26 cellular contexts compared by ENCODE assay signal in genomic region chr9:35158501-35159280, GRCh38. TPM values are rescaled to one million over a fixed set of nuclear protein-coding genes. Genes with fewer than 3 reads are reported as not detected.
DNase-seq lines count a peak whose midpoint lies in the region; ATAC-seq and TF ChIP-seq lines count a peak whose summit lies in the region.
"Had no signal": no experiment of that assay in that cellular context is flagged by ENCODE, and none has a peak within 500 bp of the region (broad histone marks: within the 10 kb centered on the region; RNA-seq: fewer than 3 reads in every experiment).

No MANE protein-coding gene starts in this region.

- peaks cover 5% of the 10 kb centered on the region for H3K9me3 Mint-ChIP-seq in activated CD8-positive, alpha-beta T cell treated with anti-CD3 and anti-CD28 coated beads, Interleukin-2, amount 10 ng/mL, durations not matched to agents 7 days and 5 days (ENCODE audit: insufficient read depth)
- H3K9me3 Mint-ChIP-seq: activated B cell treated with CpG ODN at 0.5 μM for 24 hours; activated T-cell treated with anti-CD3 and anti-CD28 coated beads, Interleukin-2, amount 50 U/mL, for 4 hours; CD8-positive, alpha-beta memory T cell; naive B cell; T-helper 2 cell treated with Interferon-gamma antibody and Interleukin-4, amounts not matched to agents 5 μg/mL and 100 μg/mL, for 36 hours had no signal

- CTCF ChIA-PET in activated CD8-positive, alpha-beta T cell treated with anti-CD3 and anti-CD28 coated beads, Interleukin-2, amount 10 ng/mL, durations not matched to agents 7 days and 5 days (lab: Charles Lee), result no interaction called here

- no peaks in the 10 kb centered on the region for H3K27me3 ChIP-seq in GM06990 (replicated peaks; ENCODE audit: control insufficient read depth, insufficient read depth, low read length)
- H3K27me3 ChIP-seq: ascending aorta, dorsolateral prefrontal cortex, thyroid gland had no signal

- H3K27ac Mint-ChIP-seq in activated CD8-positive, alpha-beta T cell treated with anti-CD3 and anti-CD28 coated beads, Interleukin-2, amount 10 ng/mL, durations not matched to agents 7 days and 5 days, result no peak overlapping the region
- H3K27ac Mint-ChIP-seq: activated B cell treated with CpG ODN at 0.5 μM for 24 hours; T-helper 2 cell treated with Interferon-gamma antibody and Interleukin-4, amounts not matched to agents 5 μg/mL and 100 μg/mL, for 36 hours had no signal

- H3K36me3 Mint-ChIP-seq in activated CD8-positive, alpha-beta T cell treated with anti-CD3 and anti-CD28 coated beads, Interleukin-2, amount 10 ng/mL, durations not matched to agents 7 days and 5 days (ENCODE audit: low read depth), result no peaks in the 10 kb centered on the region
- H3K36me3 Mint-ChIP-seq: naive B cell had no signal

- H3K4me3 Mint-ChIP-seq in activated CD8-positive, alpha-beta T cell treated with anti-CD3 and anti-CD28 coated beads, Interleukin-2, amount 10 ng/mL, durations not matched to agents 7 days and 5 days, result no peak overlapping the region
- H3K4me3 Mint-ChIP-seq: activated B cell treated with CpG ODN at 0.5 μM for 24 hours; activated T-cell treated with anti-CD3 and anti-CD28 coated beads, Interleukin-2, amount 50 U/mL, for 4 hours; T-helper 2 cell treated with Interferon-gamma antibody and Interleukin-4, amounts not matched to agents 5 μg/mL and 100 μg/mL, for 36 hours had no signal

- no peaks in the 10 kb centered on the region for H3K36me3 ChIP-seq in GM06990 (ENCODE audit: control insufficient read depth, insufficient read depth, low read length)
- H3K36me3 ChIP-seq: ascending aorta, thyroid gland had no signal

- peak overlapping the region; percentile 19; the same call in 1 of the 2 replicates for H3K4me3 ChIP-seq in GM06990 (replicated peaks; ENCODE audit: low read depth, low read length)
- H3K4me3 ChIP-seq: ascending aorta, dorsolateral prefrontal cortex, thyroid gland had no signal

- ATAC-seq in GM19328 (IDR thresholded peaks at IDR 0.05; ENCODE audit: unreplicated experiment), result peak; percentile 39
- ATAC-seq in activated CD8-positive, alpha-beta T cell treated with anti-CD3 and anti-CD28 coated beads, Interleukin-2, amount 10 ng/mL, durations not matched to agents 7 days and 5 days, result no peak
- ATAC-seq in GM19395 (IDR thresholded peaks at IDR 0.05; ENCODE audit: unreplicated experiment), result no peak
- ATAC-seq in Right ventricle myocardium inferior, result no peak
- ATAC-seq: activated T-cell treated with anti-CD3 and anti-CD28 coated beads, Interleukin-2, amount 50 U/mL, for 4 hours; HCT116; stimulated activated naive CD8-positive, alpha-beta T cell treated with anti-CD3 and anti-CD28 coated beads, Interleukin-15, Interleukin-2, amounts not matched to agents 100 U/mL and 50 U/mL, for 24 hours had no signal

- TF ChIP-seq CTCF in GM06990 (IDR thresholded peaks at IDR 0.05; ENCODE audit: insufficient read depth, low read length, poor library complexity, severe bottlenecking), result no peak

- peaks cover 16% of the 10 kb centered on the region for H3K27me3 Mint-ChIP-seq in activated CD8-positive, alpha-beta T cell treated with anti-CD3 and anti-CD28 coated beads, Interleukin-2, amount 10 ng/mL, durations not matched to agents 7 days and 5 days (ENCODE audit: low read depth)
- H3K27me3 Mint-ChIP-seq: naive B cell had no signal

- DNase-seq in GM06990 (ENCODE audit: extremely low read depth, insufficient read length), result peak; percentile 17
- DNase-seq in KBM-7, result peak; percentile 32
- DNase-seq in activated CD8-positive, alpha-beta T cell treated with anti-CD3 and anti-CD28 coated beads, Interleukin-2, amount 10 ng/mL, durations not matched to agents 7 days and 5 days, result peak; percentile 29
- DNase-seq in SIG-M5 (lab: John Stamatoyannopoulos, UW), result no peak
- no peak for DNase-seq in Right ventricle myocardium inferior (ENCODE audit: missing footprints)
- DNase-seq: activated B cell treated with CpG ODN at 0.5 μM for 24 hours; activated CD8-positive, alpha-beta memory T cell treated with anti-CD3 and anti-CD28 coated beads for 24 hours; activated naive CD4-positive, alpha-beta T cell treated with anti-CD3 and anti-CD28 coated beads, Interleukin-2, amount 50 U/mL, for 16 hours; activated T-cell treated with anti-CD3 and anti-CD28 coated beads, Interleukin-2, amount 50 U/mL, for 4 hours; caudate nucleus; CD8-positive, alpha-beta memory T cell; DMS153; dorsolateral prefrontal cortex; mesenchymal stem cell; naive B cell; NCI-H2081; NCI-H446 treated with DMSO at 0.1 percent for 48 hours; NK-92 treated with Interleukin-12 subunit alpha and Interleukin-12 subunit beta, amount 100 ng/mL, for 24 hours; stimulated activated CD4-positive, alpha-beta T cell treated with anti-CD3 and anti-CD28 coated beads, Interleukin-4, amount 100 ng/mL, for 24 hours; stimulated activated naive CD8-positive, alpha-beta T cell treated with anti-CD3 and anti-CD28 coated beads, Interleukin-15, Interleukin-2, amounts not matched to agents 100 U/mL and 50 U/mL, for 24 hours; thyroid gland had no signal

- in situ Hi-C loops in KBM-7 (cut with MboI; ENCODE audit: low pct_unique_long_range_greater_than_20kb, low sequenced_read_pairs), result loop anchor here (25.0 kb wide), 1 partner anchor 104 kb away; no protein-coding TSS in a partner anchor

- peaks cover 35% of the 10 kb centered on the region for H3K4me1 Mint-ChIP-seq in activated CD8-positive, alpha-beta T cell treated with anti-CD3 and anti-CD28 coated beads, Interleukin-2, amount 10 ng/mL, durations not matched to agents 7 days and 5 days (ENCODE audit: low read depth)

- intact Hi-C loops in Right ventricle myocardium inferior (cut with DNase I), result no loop called here

- POLR2A ChIA-PET in activated CD8-positive, alpha-beta T cell treated with anti-CD3 and anti-CD28 coated beads, Interleukin-2, amount 10 ng/mL, durations not matched to agents 7 days and 5 days (lab: Charles Lee), result no interaction called here

RNA-seq across cellular contexts. Expression of gene UNC13B, which starts 3.1 kb away (rescaled TPM):
- total RNA-seq in activated CD8-positive, alpha-beta T cell treated with anti-CD3 and anti-CD28 coated beads, Interleukin-2, amount 10 ng/mL, durations not matched to agents 7 days and 5 days, result under 1 TPM; 0.29 to 0.57 TPM
- 27.4 TPM for total RNA-seq in Right ventricle myocardium inferior

RNA-seq across cellular contexts. Expression of gene ATOSB, which starts 43.0 kb away (rescaled TPM):
- 10 to 100 TPM; 14.5 to 17.0 TPM for total RNA-seq in activated CD8-positive, alpha-beta T cell treated with anti-CD3 and anti-CD28 coated beads, Interleukin-2, amount 10 ng/mL, durations not matched to agents 7 days and 5 days
- total RNA-seq in Right ventricle myocardium inferior, result 15.5 TPM

RNA-seq across cellular contexts. Expression of gene STOML2, which starts 55.8 kb away (rescaled TPM):
- 100 to 1,000 TPM; 130 to 138 TPM for total RNA-seq in activated CD8-positive, alpha-beta T cell treated with anti-CD3 and anti-CD28 coated beads, Interleukin-2, amount 10 ng/mL, durations not matched to agents 7 days and 5 days
- total RNA-seq in Right ventricle myocardium inferior, result 156 TPM

Comparison
In these comparisons a context has a peak if more than half of its experiments do, and no peak if none do; other contexts are left out.
1. DNase-seq: peak in GM06990 (single experiment), KBM-7 (single experiment) and activated CD8-positive, alpha-beta T cell treated with anti-CD3 and anti-CD28 coated beads, Interleukin-2, amount 10 ng/mL, durations not matched to agents 7 days and 5 days (single experiment); none in SIG-M5 (single experiment) and Right ventricle myocardium inferior (single experiment).
2. RNA of gene UNC13B, which starts 3.1 kb away (total RNA-seq): 27.4 TPM in Right ventricle myocardium inferior (single experiment); 0.29 to 0.57 TPM in activated CD8-positive, alpha-beta T cell treated with anti-CD3 and anti-CD28 coated beads, Interleukin-2, amount 10 ng/mL, durations not matched to agents 7 days and 5 days; every median in the first group is over 10 times any median in the second.